ENCODE assay signal across 8 cellular contexts in the genomic region with DNA sequence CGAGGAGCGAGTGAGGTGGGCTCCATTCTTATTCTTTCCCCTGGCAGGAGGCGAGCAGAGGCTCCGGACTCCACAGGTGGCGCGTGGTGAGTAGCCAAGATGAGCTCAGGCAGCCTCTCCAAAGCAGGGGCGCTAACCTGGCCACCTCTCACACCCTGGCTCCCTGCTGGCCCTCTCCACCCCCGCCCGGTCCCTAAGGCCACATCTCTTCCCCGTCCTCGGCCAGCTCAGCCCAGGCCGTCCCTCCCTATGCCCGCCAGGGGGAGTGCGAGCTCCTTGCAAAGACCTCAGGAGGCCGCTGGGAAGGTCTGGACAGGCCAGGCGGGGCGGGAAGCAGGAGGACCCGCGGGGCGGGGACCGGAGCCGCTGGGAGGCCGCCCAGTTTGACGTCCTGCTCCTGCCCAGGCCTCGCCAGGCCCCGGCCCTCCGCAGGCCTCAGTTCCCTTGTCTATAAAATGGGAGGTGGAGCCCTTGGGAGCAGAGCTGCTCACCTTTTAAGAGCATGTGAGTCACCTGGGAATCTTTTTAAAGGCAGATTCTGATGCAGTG. TPM values are rescaled to one million over a fixed set of nuclear protein-coding genes. Genes with fewer than 3 reads are reported as not detected.
DNase-seq lines count a peak whose midpoint lies in the region; ATAC-seq and TF ChIP-seq lines count a peak whose summit lies in the region.

No MANE protein-coding gene starts in this region.

- H3K23me2 ChIP-seq in H9 (ENCODE audit: insufficient read length, low read depth, low read length, poor library complexity, severe bottlenecking), result peaks cover 9% of the 10 kb centered on the region

- H4K5ac ChIP-seq in H9 (ENCODE audit: insufficient read length, low read depth, low read length), result no peak overlapping the region

- H3K4me3 ChIP-seq in DOHH2 (ENCODE audit: low read length), result no peak overlapping the region
- peak overlapping the region; percentile 52 for H3K4me3 ChIP-seq in rectal smooth muscle tissue (ENCODE audit: low read length)

- no peaks in the 10 kb centered on the region for H3K9me3 ChIP-seq in DOHH2 (ENCODE audit: control insufficient read depth, insufficient read depth, low read length)
- H3K9me3 ChIP-seq in H9 (ENCODE audit: control insufficient read depth, low read depth, low read length), result no peaks in the 10 kb centered on the region

- H2BK20ac ChIP-seq in H9 (ENCODE audit: low read depth, low read length, poor library complexity, severe bottlenecking), result no peak overlapping the region

- no peak overlapping the region for H3K27ac Mint-ChIP-seq in H9
- no peak overlapping the region for H3K27ac Mint-ChIP-seq in activated naive CD8-positive, alpha-beta T cell treated with anti-CD3 and anti-CD28 coated beads, Interleukin-2, amount 50 U/mL, for 24 hours

- DNase-seq in H9, result peak; percentile 98
- peak; percentile 91 for DNase-seq in NCI-H1048 (lab: John Stamatoyannopoulos, UW)
- peak; percentile 88 for DNase-seq in SKM-1 treated with dmso at 0.1 percent for 144 hours (lab: John Stamatoyannopoulos, UW; ENCODE audit: unreplicated experiment)
- peak; percentile 83 for DNase-seq in activated naive CD8-positive, alpha-beta T cell treated with anti-CD3 and anti-CD28 coated beads, Interleukin-2, amount 50 U/mL, for 24 hours
- DNase-seq in left cardiac atrium, result peak; percentile 98

- peak overlapping the region; percentile 75 for H3K18ac ChIP-seq in H9 (ENCODE audit: insufficient read length, low read depth, low read length)

- H4K91ac ChIP-seq in H9 (ENCODE audit: insufficient read length, low read depth, low read length), result no peak overlapping the region

- H3K56ac ChIP-seq in H9 (ENCODE audit: insufficient read length, low read depth, low read length), result no peak overlapping the region

- H3K27ac ChIP-seq in DOHH2 (ENCODE audit: low read depth, low read length), result no peak overlapping the region
- H3K27ac ChIP-seq in H9 (ENCODE audit: insufficient read length, low read depth, low read length), result no peak overlapping the region
- no peak overlapping the region for H3K27ac ChIP-seq in rectal smooth muscle tissue (ENCODE audit: low read depth, low read length)

- H2AK5ac ChIP-seq in H9 (ENCODE audit: insufficient read length, low read length), result no peak overlapping the region

- H3K4ac ChIP-seq in H9 (ENCODE audit: low read depth, low read length), result no peak overlapping the region

- TF ChIP-seq CTCF in DOHH2 (IDR thresholded peaks at IDR 0.05; ENCODE audit: low read depth, low read length, poor library complexity, severe bottlenecking), result peak; percentile 92
- peak; percentile 97 for TF ChIP-seq CTCF in H9 (conservative IDR thresholded peaks at IDR 0.05)

- no peaks in the 10 kb centered on the region for H3K79me2 ChIP-seq in DOHH2 (ENCODE audit: control insufficient read depth, low read length)
- H3K79me2 ChIP-seq in H9 (ENCODE audit: insufficient read depth, low read length), result no peaks in the 10 kb centered on the region

- no peak overlapping the region for H2BK12ac ChIP-seq in H9 (ENCODE audit: insufficient read length, low read depth, low read length)

- no peak overlapping the region for H3K4me3 Mint-ChIP-seq in H9
- no peak overlapping the region for H3K4me3 Mint-ChIP-seq in activated naive CD8-positive, alpha-beta T cell treated with anti-CD3 and anti-CD28 coated beads, Interleukin-2, amount 50 U/mL, for 24 hours

- peaks cover 5% of the 10 kb centered on the region for H3K4me1 ChIP-seq in DOHH2 (ENCODE audit: control insufficient read depth, low read length)
- H3K4me1 ChIP-seq in H9 (ENCODE audit: insufficient read depth, low read length), result no peaks in the 10 kb centered on the region
- H3K4me1 ChIP-seq in rectal smooth muscle tissue (ENCODE audit: control insufficient read depth, insufficient read depth, low read length), result peaks cover 8% of the 10 kb centered on the region

- H3K36me3 ChIP-seq in DOHH2 (ENCODE audit: control insufficient read depth, low read length) (no peaks in the 10 kb centered on the region), rectal smooth muscle tissue (ENCODE audit: control insufficient read depth, insufficient read depth, low read length) (no peaks in the 10 kb centered on the region)

- peaks cover 2 to 14% of the 10 kb centered on the region in 2 experiments for H3K4me1 Mint-ChIP-seq in H9
- peaks cover under 1% of the 10 kb centered on the region for H3K4me1 Mint-ChIP-seq in activated naive CD8-positive, alpha-beta T cell treated with anti-CD3 and anti-CD28 coated beads, Interleukin-2, amount 50 U/mL, for 24 hours

- ATAC-seq in activated naive CD8-positive, alpha-beta T cell treated with anti-CD3 and anti-CD28 coated beads, Interleukin-2, amount 50 U/mL, for 24 hours, result peak; percentile 80
- peak; percentile 95 for ATAC-seq in left cardiac atrium
- ATAC-seq in HG02970 (IDR thresholded peaks at IDR 0.05; ENCODE audit: low FRiP score, unreplicated experiment), result no peak

- H2BK120ac ChIP-seq in H9 (ENCODE audit: low read depth, low read length, poor library complexity, severe bottlenecking), result no peak overlapping the region

- peaks cover 68% of the 10 kb centered on the region for H3K27me3 Mint-ChIP-seq in H9 (ENCODE audit: low read depth)
- H3K27me3 Mint-ChIP-seq in activated naive CD8-positive, alpha-beta T cell treated with anti-CD3 and anti-CD28 coated beads, Interleukin-2, amount 50 U/mL, for 24 hours, result peaks cover 33% of the 10 kb centered on the region

- H3K9ac ChIP-seq in H9 (ENCODE audit: extremely low read depth, insufficient read length, low read length), result no peak overlapping the region
- no peak overlapping the region for H3K9ac ChIP-seq in rectal smooth muscle tissue (ENCODE audit: low read length)

- peak overlapping the region; percentile 63; the same call in 1 of the 2 replicates for H3K14ac ChIP-seq in H9 (ENCODE audit: insufficient read depth, low read length)

- no CpG with 5 or more reads among the region's 27 CpGs for WGBS in H9 (ENCODE audit: extremely low coverage, insufficient read length, low lambda C conversion rate)

- H2BK5ac ChIP-seq in H9 (ENCODE audit: insufficient read length, low read length), result no peak overlapping the region

- H2AFZ ChIP-seq in H9 (ENCODE audit: low read length), result peak overlapping the region; percentile 88

- H4K20me1 ChIP-seq in DOHH2 (ENCODE audit: control insufficient read depth, insufficient read depth, low read depth, low read length) (no peaks in the 10 kb centered on the region), H9 (ENCODE audit: control insufficient read depth, insufficient read depth, insufficient read length) (no peaks in the 10 kb centered on the region)

- intact Hi-C loops in left cardiac atrium (cut with DNase I), result loop anchor here (2.0 to 10.0 kb wide), 3 partner anchors 319 to 449 kb away; no protein-coding TSS in a partner anchor

- H3K4me2 ChIP-seq in DOHH2 (ENCODE audit: low read length), result peak overlapping the region; percentile 22; the same call in 1 of the 2 replicates
- H3K4me2 ChIP-seq in H9 (ENCODE audit: insufficient read depth, insufficient read length, low read length), result peak overlapping the region; percentile 39

- H3K9me3 Mint-ChIP-seq in H9, result peaks cover 0 to 3% of the 10 kb centered on the region in 2 experiments; a peak in 1 of 5 replicates
- H3K9me3 Mint-ChIP-seq in activated naive CD8-positive, alpha-beta T cell treated with anti-CD3 and anti-CD28 coated beads, Interleukin-2, amount 50 U/mL, for 24 hours, result no peaks in the 10 kb centered on the region

- H4K8ac ChIP-seq in H9 (replicated peaks; ENCODE audit: insufficient read length, low read depth, low read length), result no peak overlapping the region

- no peaks in the 10 kb centered on the region for H3K9me2 ChIP-seq in DOHH2 (replicated peaks; ENCODE audit: control insufficient read depth, low read length)

- H3K36me3 Mint-ChIP-seq in H9 (ENCODE audit: insufficient read depth in 1 of 3, low read depth in 3 of 3), result no peaks in the 10 kb centered on the region
- H3K36me3 Mint-ChIP-seq in activated naive CD8-positive, alpha-beta T cell treated with anti-CD3 and anti-CD28 coated beads, Interleukin-2, amount 50 U/mL, for 24 hours (ENCODE audit: low read depth), result no peaks in the 10 kb centered on the region

- H3K27me3 ChIP-seq in DOHH2 (ENCODE audit: control insufficient read depth, low read length) (peaks cover 5% of the 10 kb centered on the region; the same call in 1 of the 2 replicates), H9 (ENCODE audit: insufficient read depth, low read length) (no peaks in the 10 kb centered on the region), rectal smooth muscle tissue (ENCODE audit: control insufficient read depth, insufficient read depth, low read length) (no peaks in the 10 kb centered on the region)

- H3K79me1 ChIP-seq in H9 (ENCODE audit: insufficient read depth, low read depth, low read length, poor library complexity, severe bottlenecking), result no peaks in the 10 kb centered on the region

- H3F3A ChIP-seq in DOHH2 (ENCODE audit: control insufficient read depth, insufficient read depth), result no peaks in the 10 kb centered on the region

- H3T11ph ChIP-seq in H9 (ENCODE audit: low read length), result no peak overlapping the region

- no peak overlapping the region for H3K23ac ChIP-seq in H9 (ENCODE audit: insufficient read length, low read depth, low read length)

- no peak overlapping the region for H2BK15ac ChIP-seq in H9 (ENCODE audit: low read depth, low read length)

RNA-seq across cellular contexts. Expression of a gene that starts 46.3 kb away (rescaled TPM):
- total RNA-seq in H9 (2021) (not detected in 2 replicates), left cardiac atrium (10 to 100 TPM in 1 of 2 donors, 1 to 10 TPM in 1; 8.3 to 19.3 TPM)
